20 cellular contexts compared by ENCODE assay signal in the genomic region with DNA sequence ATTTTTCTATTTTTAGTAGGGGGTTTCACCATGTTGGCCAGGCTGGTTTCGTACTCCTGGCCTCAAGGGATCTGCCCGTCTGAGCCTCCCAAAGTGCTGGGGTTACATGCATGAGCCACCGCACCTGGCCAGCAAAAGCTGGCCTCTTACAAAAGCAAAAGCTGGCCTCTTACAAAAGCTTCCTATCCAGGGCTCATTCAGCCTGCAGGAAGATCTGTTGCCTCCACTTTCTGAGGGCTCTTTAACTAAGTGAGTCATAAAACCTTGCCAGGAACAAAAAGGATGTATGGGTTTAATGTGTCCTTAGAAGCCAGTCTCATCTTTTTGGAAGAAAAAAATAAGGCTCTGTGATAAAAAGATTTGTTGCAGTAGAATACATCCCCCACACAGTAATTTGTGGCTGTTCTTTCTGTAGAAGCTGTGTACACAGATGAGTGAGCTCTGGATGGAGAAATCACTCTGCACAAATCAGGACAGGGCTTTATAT. TPM values are rescaled to one million over a fixed set of nuclear protein-coding genes. Genes with fewer than 3 reads are reported as not detected.
DNase-seq lines count a peak whose midpoint lies in the region; ATAC-seq and TF ChIP-seq lines count a peak whose summit lies in the region.
"Had no signal": no experiment of that assay in that cellular context is flagged by ENCODE, and none has a peak within 500 bp of the region (broad histone marks: within the 10 kb centered on the region; RNA-seq: fewer than 3 reads in every experiment).

No MANE protein-coding gene starts in this region.

- no peaks in the 10 kb centered on the region for H3K79me2 ChIP-seq in PC-3 (ENCODE audit: low read length)

- TF ChIP-seq CTCF in PC-3 (conservative IDR thresholded peaks at IDR 0.05; ENCODE audit: low read depth, low read length): no peak
- TF ChIP-seq CTCF in fibroblast of mammary gland (conservative IDR thresholded peaks at IDR 0.05; ENCODE audit: control insufficient read depth, insufficient read depth, low read depth, low read length): no peak

- H3K4me2 ChIP-seq in PC-3 (ENCODE audit: low read length): no peak overlapping the region; the same call in 1 of the 2 replicates
- H3K4me2 ChIP-seq: GM23338 had no signal

- BruUV-seq in PC-3 (replicated peaks; lab: Mats Ljungman, UMichigan): no TSS peak

- peaks cover 38% of the 10 kb centered on the region for H3K27me3 Mint-ChIP-seq in activated naive CD4-positive, alpha-beta T cell treated with anti-CD3 and anti-CD28 coated beads, Interleukin-2, amount 10 ng/mL, durations not matched to agents 7 days and 5 days

- H3K9me3 ChIP-seq in PC-3 (ENCODE audit: low read length): no peaks in the 10 kb centered on the region
- H3K9me3 ChIP-seq: adrenal gland, heart left ventricle, transverse colon had no signal

- H3K36me3 Mint-ChIP-seq in stimulated activated effector memory CD8-positive, alpha-beta T cell treated with anti-CD3 and anti-CD28 coated beads, Interleukin-12 subunit alpha, Interleukin-12 subunit beta, amount 100 ng/mL, for 72 hours: no peaks in the 10 kb centered on the region
- no peaks in the 10 kb centered on the region for H3K36me3 Mint-ChIP-seq in activated naive CD4-positive, alpha-beta T cell treated with anti-CD3 and anti-CD28 coated beads, Interleukin-2, amount 10 ng/mL, durations not matched to agents 7 days and 5 days

- intact Hi-C loops in PC-3 (cut with micrococcal nuclease): no loop called here

- POLR2A ChIA-PET in PC-3 (lab: Charles Lee; ENCODE audit: unreplicated experiment): interaction anchor here (0.5 to 0.7 kb wide), 3 partner anchors 50 to 141 kb away, joined by 6 to 9 read pairs (median 8); no protein-coding TSS in a partner anchor

- peaks cover 33% of the 10 kb centered on the region for H3K4me1 ChIP-seq in PC-3 (ENCODE audit: insufficient read depth, low read length)
- H3K4me1 ChIP-seq: adrenal gland, heart left ventricle, transverse colon had no signal

- H3F3A ChIP-seq in PC-3 (ENCODE audit: low read length, unreplicated experiment): no peaks in the 10 kb centered on the region

- H3K9ac ChIP-seq in PC-3 (ENCODE audit: low read length): no peak overlapping the region

- no peak overlapping the region for H2AFZ ChIP-seq in PC-3 (ENCODE audit: low read length)
- H2AFZ ChIP-seq: GM23338 had no signal

- no peaks in the 10 kb centered on the region for H3K9me3 Mint-ChIP-seq in stimulated activated effector memory CD8-positive, alpha-beta T cell treated with anti-CD3 and anti-CD28 coated beads, Interleukin-12 subunit alpha, Interleukin-12 subunit beta, amount 100 ng/mL, for 72 hours
- no peaks in the 10 kb centered on the region for H3K9me3 Mint-ChIP-seq in activated naive CD4-positive, alpha-beta T cell treated with anti-CD3 and anti-CD28 coated beads, Interleukin-2, amount 10 ng/mL, durations not matched to agents 7 days and 5 days
- H3K9me3 Mint-ChIP-seq: GM23338, neural crest cell had no signal

- H3K36me3 ChIP-seq in PC-3 (ENCODE audit: low read depth, low read length): no peaks in the 10 kb centered on the region
- H3K36me3 ChIP-seq: adrenal gland, heart left ventricle, transverse colon had no signal

- H3K4me3 ChIP-seq in PC-3 (ENCODE audit: low read length): no peak overlapping the region
- H3K4me3 ChIP-seq in fibroblast of mammary gland (ENCODE audit: control insufficient read depth, low read depth, low read length): no peak overlapping the region
- H3K4me3 ChIP-seq: adrenal gland, GM23338, heart left ventricle, SK-N-MC, transverse colon had no signal

- peak; percentile 67 for ATAC-seq in PC-3
- peak; percentile 8 for ATAC-seq in stimulated activated effector memory CD8-positive, alpha-beta T cell treated with anti-CD3 and anti-CD28 coated beads, Interleukin-12 subunit alpha, Interleukin-12 subunit beta, amount 100 ng/mL, for 72 hours
- ATAC-seq: GM23338, heart left ventricle, left ventricle myocardium superior, WTC11 had no signal

- DNase-seq in NCI-H1092 treated with DMSO at 0.1 percent for 48 hours (lab: John Stamatoyannopoulos, UW) (peak; percentile 25), NCI-H1092 (lab: John Stamatoyannopoulos, UW) (no peak), PC-3 (peak; percentile 61), fibroblast of mammary gland (ENCODE audit: low read depth) (peak; percentile 57), AML-193 (lab: John Stamatoyannopoulos, UW) (no peak), GOT3 (lab: John Stamatoyannopoulos, UW) (no peak)
- no peak for DNase-seq in stimulated activated effector memory CD8-positive, alpha-beta T cell treated with anti-CD3 and anti-CD28 coated beads, Interleukin-12 subunit alpha, Interleukin-12 subunit beta, amount 100 ng/mL, for 72 hours (ENCODE audit: low spot score in 2 of 2)
- DNase-seq in activated naive CD4-positive, alpha-beta T cell treated with anti-CD3 and anti-CD28 coated beads, Interleukin-2, amount 10 ng/mL, durations not matched to agents 7 days and 5 days: no peak
- DNase-seq: adrenal gland; effector memory CD4-positive, alpha-beta T cell; heart left ventricle; left ventricle myocardium superior; NCI-H1048; NCI-H774; transverse colon had no signal

- no peaks in the 10 kb centered on the region for H3K9me2 ChIP-seq in PC-3 (replicated peaks; ENCODE audit: low read length)

- H3K27ac Mint-ChIP-seq in stimulated activated effector memory CD8-positive, alpha-beta T cell treated with anti-CD3 and anti-CD28 coated beads, Interleukin-12 subunit alpha, Interleukin-12 subunit beta, amount 100 ng/mL, for 72 hours: no peak overlapping the region
- no peak overlapping the region for H3K27ac Mint-ChIP-seq in activated naive CD4-positive, alpha-beta T cell treated with anti-CD3 and anti-CD28 coated beads, Interleukin-2, amount 10 ng/mL, durations not matched to agents 7 days and 5 days
- H3K27ac Mint-ChIP-seq: GM23338, WTC11 had no signal

- peaks cover 5% of the 10 kb centered on the region for H3K4me1 Mint-ChIP-seq in stimulated activated effector memory CD8-positive, alpha-beta T cell treated with anti-CD3 and anti-CD28 coated beads, Interleukin-12 subunit alpha, Interleukin-12 subunit beta, amount 100 ng/mL, for 72 hours
- H3K4me1 Mint-ChIP-seq in activated naive CD4-positive, alpha-beta T cell treated with anti-CD3 and anti-CD28 coated beads, Interleukin-2, amount 10 ng/mL, durations not matched to agents 7 days and 5 days: no peaks in the 10 kb centered on the region
- H3K4me1 Mint-ChIP-seq: GM23338, neural crest cell, WTC11 had no signal

- H3K27me3 ChIP-seq in PC-3 (ENCODE audit: low read length): no peaks in the 10 kb centered on the region
- H3K27me3 ChIP-seq: adrenal gland, transverse colon had no signal

- H3K27ac ChIP-seq in PC-3 (ENCODE audit: low read length): peak overlapping the region; percentile 15; the same call in 1 of the 2 replicates
- H3K27ac ChIP-seq: 22Rv1, adrenal gland, heart left ventricle, SK-N-MC, transverse colon had no signal

- H3K4me3 Mint-ChIP-seq in stimulated activated effector memory CD8-positive, alpha-beta T cell treated with anti-CD3 and anti-CD28 coated beads, Interleukin-12 subunit alpha, Interleukin-12 subunit beta, amount 100 ng/mL, for 72 hours: no peak overlapping the region
- no peak overlapping the region for H3K4me3 Mint-ChIP-seq in activated naive CD4-positive, alpha-beta T cell treated with anti-CD3 and anti-CD28 coated beads, Interleukin-2, amount 10 ng/mL, durations not matched to agents 7 days and 5 days
- H3K4me3 Mint-ChIP-seq: GM23338, neural crest cell, WTC11 had no signal

- no peaks in the 10 kb centered on the region for H4K20me1 ChIP-seq in PC-3 (ENCODE audit: low read length)

- CTCF ChIA-PET in PC-3 (lab: Charles Lee): no interaction called here
- CTCF ChIA-PET in activated naive CD4-positive, alpha-beta T cell treated with anti-CD3 and anti-CD28 coated beads, Interleukin-2, amount 10 ng/mL, durations not matched to agents 7 days and 5 days (lab: Charles Lee): no interaction called here

RNA-seq across cellular contexts. Expression of a gene that starts 15.0 kb away (rescaled TPM):
- total RNA-seq in PC-3 (2014; rRNA removed): 1.3 TPM in 2 replicates
- total RNA-seq: adrenal gland, neural crest cell had no signal

RNA-seq across cellular contexts. Expression of a gene that starts 33.6 kb away (rescaled TPM):
- total RNA-seq in PC-3 (2014; rRNA removed): 17.5 and 17.8 TPM in 2 replicates

Comparison
In these comparisons a context has a peak if more than half of its experiments do, and no peak if none do; other contexts are left out.
1. DNase-seq: peak in NCI-H1092 treated with DMSO at 0.1 percent for 48 hours (single experiment), PC-3 (single experiment) and fibroblast of mammary gland (single experiment); none in NCI-H1092 (single experiment), stimulated activated effector memory CD8-positive, alpha-beta T cell treated with anti-CD3 and anti-CD28 coated beads, Interleukin-12 subunit alpha, Interleukin-12 subunit beta, amount 100 ng/mL, for 72 hours (0 of 2), AML-193 (0 of 2), activated naive CD4-positive, alpha-beta T cell treated with anti-CD3 and anti-CD28 coated beads, Interleukin-2, amount 10 ng/mL, durations not matched to agents 7 days and 5 days (single experiment) and GOT3 (single experiment).